17 cellular contexts compared by ENCODE assay signal in genomic region chr21:46154155-46154954, GRCh38. TPM values are rescaled to one million over a fixed set of nuclear protein-coding genes. Genes with fewer than 3 reads are reported as not detected.
DNase-seq lines count a peak whose midpoint lies in the region; ATAC-seq, FAIRE-seq and TF ChIP-seq lines count a peak whose summit lies in the region.
"Had no signal": no experiment of that assay in that cellular context is flagged by ENCODE, and none has a peak within 500 bp of the region (broad histone marks: within the 10 kb centered on the region; RNA-seq: fewer than 3 reads in every experiment).

No MANE protein-coding gene starts in this region.

- H3K4me1 Mint-ChIP-seq in activated CD4-positive, alpha-beta T cell treated with anti-CD3 and anti-CD28 coated beads for 36 hours, result no peaks in the 10 kb centered on the region
- H3K4me1 Mint-ChIP-seq in activated CD4-positive, alpha-beta memory T cell treated with anti-CD3 and anti-CD28 coated beads, Interleukin-2, amount 10 ng/mL, durations not matched to agents 7 days and 5 days, result no peaks in the 10 kb centered on the region
- peaks cover 0 to 1% of the 10 kb centered on the region in 2 donors for H3K4me1 Mint-ChIP-seq in effector memory CD8-positive, alpha-beta T cell (ENCODE audit: low read depth in 2 of 2)

- H3K9me2 ChIP-seq in PC-9 (ENCODE audit: insufficient read depth), result no peaks in the 10 kb centered on the region

- no peak for TF ChIP-seq EP300 in HepG2 (IDR thresholded peaks at IDR 0.05; ENCODE audit: low read depth in 2 of 2, low read length in 2 of 2)
- TF ChIP-seq EP300 in HepG2 (CRISPR knock-in tag; IDR thresholded peaks at IDR 0.05; ENCODE audit: borderline replicate concordance), result no peak
- no peak for TF ChIP-seq EP300 in sigmoid colon (IDR thresholded peaks at IDR 0.05)

- ATAC-seq in activated CD4-positive, alpha-beta T cell treated with anti-CD3 and anti-CD28 coated beads for 36 hours, result no peak
- ATAC-seq in HepG2 (peak; percentile 35), GM18517 (IDR thresholded peaks at IDR 0.05; ENCODE audit: unreplicated experiment) (no peak)
- ATAC-seq in effector memory CD8-positive, alpha-beta T cell (replicated peaks), result no peak

- H3K9me3 ChIP-seq in HepG2 (ENCODE audit: low read length) (no peaks in the 10 kb centered on the region), sigmoid colon (no peaks in the 10 kb centered on the region), PC-9 (ENCODE audit: insufficient read depth, low read depth) (no peaks in the 10 kb centered on the region)

- BruUV-seq in HepG2 (replicated peaks; lab: Mats Ljungman, UMichigan) (no TSS peak), PC-9 (replicated peaks; lab: Mats Ljungman, UMichigan) (no TSS peak)

- H2AFZ ChIP-seq in HepG2 (ENCODE audit: low read length) (no peak overlapping the region), PC-9 (no peak overlapping the region)

- H3K36me3 ChIP-seq in HepG2 (replicated peaks in 1 of 2; ENCODE audit: control insufficient read depth in 1 of 2, insufficient read depth in 2 of 2, low read length in 2 of 2), result peaks cover 2 to 10% of the 10 kb centered on the region in 2 experiments; a peak in 3 of 5 replicates
- H3K36me3 ChIP-seq in sigmoid colon, result no peaks in the 10 kb centered on the region
- no peaks in the 10 kb centered on the region for H3K36me3 ChIP-seq in PC-9 (ENCODE audit: low read depth)

- H3K4me1 ChIP-seq in HepG2 (ENCODE audit: insufficient read depth, low read length) (peaks cover 57% of the 10 kb centered on the region), sigmoid colon (peaks cover 0 to 15% (median 11%) of the 10 kb centered on the region in 4 donors), PC-9 (replicated peaks; ENCODE audit: insufficient read depth) (no peaks in the 10 kb centered on the region)

- H3K4me2 ChIP-seq in HepG2 (ENCODE audit: low read depth, low read length) (peak overlapping the region; percentile 94), PC-9 (no peak overlapping the region)

- no peak for TF ChIP-seq RAD21 in HepG2 (CRISPR knock-in tag; IDR thresholded peaks at IDR 0.05)

- WGBS in HepG2 (ENCODE audit: low lambda C conversion rate), result no CpG with 5 or more reads among the region's 39 CpGs
- 90 to 91% methylated on average over 39 of the region's 39 CpGs for WGBS in sigmoid colon, 2 donors

- peak overlapping the region; percentile 86 for H3K9ac ChIP-seq in HepG2 (ENCODE audit: insufficient read depth, low read depth, low read length)

- TF ChIP-seq CTCF in HepG2 (CRISPR knock-in tag; IDR thresholded peaks at IDR 0.05) (no peak), sigmoid colon (IDR thresholded peaks at IDR 0.05) (no peak), PC-9 (conservative IDR thresholded peaks at IDR 0.05) (no peak)

- H3K27ac ChIP-seq in HepG2 (ENCODE audit: extremely low read length, insufficient read depth, low read length) (peak overlapping the region; percentile 83), sigmoid colon (no peak overlapping the region), PC-9 (no peak overlapping the region)
- H3K27ac ChIP-seq: 22Rv1, C4-2B had no signal

- no peak overlapping the region for H3K4me3 Mint-ChIP-seq in activated CD4-positive, alpha-beta T cell treated with anti-CD3 and anti-CD28 coated beads for 36 hours
- H3K4me3 Mint-ChIP-seq in activated CD4-positive, alpha-beta memory T cell treated with anti-CD3 and anti-CD28 coated beads, Interleukin-2, amount 10 ng/mL, durations not matched to agents 7 days and 5 days, result no peak overlapping the region
- H3K4me3 Mint-ChIP-seq in effector memory CD8-positive, alpha-beta T cell, result no peak overlapping the region

- DNase-seq in activated CD4-positive, alpha-beta T cell treated with anti-CD3 and anti-CD28 coated beads for 36 hours, result peak; percentile 2
- no peak for DNase-seq in activated CD4-positive, alpha-beta T cell treated with anti-CD3 and anti-CD28 coated beads for 1 hour
- DNase-seq in activated CD4-positive, alpha-beta memory T cell treated with anti-CD3 and anti-CD28 coated beads, Interleukin-2, amount 10 ng/mL, durations not matched to agents 7 days and 5 days, result peak; percentile 15
- DNase-seq in HepG2 (ENCODE audit: low spot score) (no peak), sigmoid colon (peak; percentile 61), PC-9 (no peak)
- DNase-seq in effector memory CD8-positive, alpha-beta T cell, result no peak
- DNase-seq: activated CD4-positive, alpha-beta T cell treated with anti-CD3 and anti-CD28 coated beads for 48 hours; DMS79; NCI-H187; NCI-H526 treated with DMSO at 0.1 percent for 48 hours; trophoblast cell had no signal

- no peak for FAIRE-seq in HepG2 (lab: Jason Lieb, UNC)

- POLR2A ChIA-PET in activated CD4-positive, alpha-beta T cell treated with anti-CD3 and anti-CD28 coated beads for 36 hours (lab: Charles Lee), result interaction anchor here (1.6 kb wide), 1 partner anchor 10 kb away, joined by 4 read pairs; no protein-coding TSS in a partner anchor
- POLR2A ChIA-PET in activated CD4-positive, alpha-beta memory T cell treated with anti-CD3 and anti-CD28 coated beads, Interleukin-2, amount 10 ng/mL, durations not matched to agents 7 days and 5 days (lab: Charles Lee), result no interaction called here
- POLR2A ChIA-PET in HepG2 (lab: Yijun Ruan, JAX), result interaction anchor here (1.1 to 2.4 kb wide), 5 partner anchors 11 to 482 kb away, joined by 3 to 13 read pairs (median 4); no protein-coding TSS in a partner anchor
- POLR2A ChIA-PET in PC-9 (lab: Charles Lee; ENCODE audit: unreplicated experiment), result interaction anchor here (0.6 kb wide), 1 partner anchor 181 kb away, joined by 3 read pairs; no protein-coding TSS in a partner anchor

- H3K36me3 Mint-ChIP-seq in activated CD4-positive, alpha-beta T cell treated with anti-CD3 and anti-CD28 coated beads for 36 hours (ENCODE audit: low read depth), result no peaks in the 10 kb centered on the region
- H3K36me3 Mint-ChIP-seq in activated CD4-positive, alpha-beta memory T cell treated with anti-CD3 and anti-CD28 coated beads, Interleukin-2, amount 10 ng/mL, durations not matched to agents 7 days and 5 days (ENCODE audit: low read depth), result no peaks in the 10 kb centered on the region
- no peaks in the 10 kb centered on the region for H3K36me3 Mint-ChIP-seq in effector memory CD8-positive, alpha-beta T cell (ENCODE audit: insufficient read depth)

- H3F3A ChIP-seq in PC-9 (ENCODE audit: insufficient read depth, low read depth), result no peaks in the 10 kb centered on the region

- peak overlapping the region; percentile 84 to 97 (median 96) for H3K4me3 ChIP-seq in HepG2 (replicated peaks in 1 of 3; ENCODE audit: insufficient read depth in 1 of 3, low read depth in 2 of 3, low read length in 3 of 3)
- no peak overlapping the region for H3K4me3 ChIP-seq in sigmoid colon
- no peak overlapping the region for H3K4me3 ChIP-seq in PC-9

- CTCF ChIA-PET in activated CD4-positive, alpha-beta T cell treated with anti-CD3 and anti-CD28 coated beads for 36 hours (lab: Charles Lee), result interaction anchor here (2.3 kb wide), 1 partner anchor 11 kb away, joined by 18 read pairs; no protein-coding TSS in a partner anchor
- CTCF ChIA-PET in activated CD4-positive, alpha-beta memory T cell treated with anti-CD3 and anti-CD28 coated beads, Interleukin-2, amount 10 ng/mL, durations not matched to agents 7 days and 5 days (lab: Charles Lee), result interaction anchor here (1.4 kb wide), 1 partner anchor 19 kb away, joined by 3 read pairs; no protein-coding TSS in a partner anchor
- CTCF ChIA-PET in HepG2 (lab: Yijun Ruan, JAX; ENCODE audit: low intra/inter-chr PET ratio, low total read pairs), result no interaction called here
- CTCF ChIA-PET in PC-9 (lab: Charles Lee), result no interaction called here

- no peaks in the 10 kb centered on the region for H3K9me3 Mint-ChIP-seq in activated CD4-positive, alpha-beta T cell treated with anti-CD3 and anti-CD28 coated beads for 36 hours (ENCODE audit: low read depth)
- H3K9me3 Mint-ChIP-seq in activated CD4-positive, alpha-beta memory T cell treated with anti-CD3 and anti-CD28 coated beads, Interleukin-2, amount 10 ng/mL, durations not matched to agents 7 days and 5 days, result no peaks in the 10 kb centered on the region
- no peaks in the 10 kb centered on the region for H3K9me3 Mint-ChIP-seq in effector memory CD8-positive, alpha-beta T cell

- TF ChIP-seq POLR2A in HepG2 (IDR thresholded peaks at IDR 0.05; ENCODE audit: insufficient read depth in 1 of 2, low read depth in 2 of 2, low read length in 2 of 2) (no peak), sigmoid colon (IDR thresholded peaks at IDR 0.05) (no peak)

- peaks cover 23% of the 10 kb centered on the region for H3K79me2 ChIP-seq in HepG2 (ENCODE audit: insufficient read depth, low read length)
- H3K79me2 ChIP-seq in PC-9 (ENCODE audit: low read depth), result no peaks in the 10 kb centered on the region

- H3K27me3 Mint-ChIP-seq in activated CD4-positive, alpha-beta T cell treated with anti-CD3 and anti-CD28 coated beads for 36 hours, result no peaks in the 10 kb centered on the region
- H3K27me3 Mint-ChIP-seq in activated CD4-positive, alpha-beta memory T cell treated with anti-CD3 and anti-CD28 coated beads, Interleukin-2, amount 10 ng/mL, durations not matched to agents 7 days and 5 days, result no peaks in the 10 kb centered on the region
- H3K27me3 Mint-ChIP-seq in effector memory CD8-positive, alpha-beta T cell, result no peaks in the 10 kb centered on the region

- no peaks in the 10 kb centered on the region; a peak in 2 of 5 replicates for H3K27me3 ChIP-seq in HepG2 (ENCODE audit: control insufficient read depth in 1 of 2, insufficient read depth in 2 of 2, low read length in 2 of 2)
- H3K27me3 ChIP-seq in sigmoid colon, result no peaks in the 10 kb centered on the region
- H3K27me3 ChIP-seq in PC-9 (ENCODE audit: insufficient read depth, low read depth), result no peaks in the 10 kb centered on the region

- peaks cover 8% of the 10 kb centered on the region; the same call in 1 of the 2 replicates for H4K20me1 ChIP-seq in HepG2 (ENCODE audit: insufficient read depth, low read length)
- no peaks in the 10 kb centered on the region for H4K20me1 ChIP-seq in PC-9 (ENCODE audit: insufficient read depth)

- in situ Hi-C loops in HepG2 (cut with HindIII; ENCODE audit: extremely low pct_ligation_motif_present, low pct_unique_long_range_greater_than_20kb), result no loop called here

- intact Hi-C loops in activated CD4-positive, alpha-beta T cell treated with anti-CD3 and anti-CD28 coated beads for 36 hours (cut with DNase I, micrococcal nuclease), result no loop called here
- intact Hi-C loops in HepG2 (cut with micrococcal nuclease; ENCODE audit: unreplicated experiment) (no loop called here), sigmoid colon (cut with DNase I) (no loop called here), PC-9 (cut with micrococcal nuclease; ENCODE audit: unreplicated experiment) (no loop called here)

- no peak overlapping the region for H3K27ac Mint-ChIP-seq in activated CD4-positive, alpha-beta T cell treated with anti-CD3 and anti-CD28 coated beads for 36 hours
- no peak overlapping the region for H3K27ac Mint-ChIP-seq in activated CD4-positive, alpha-beta memory T cell treated with anti-CD3 and anti-CD28 coated beads, Interleukin-2, amount 10 ng/mL, durations not matched to agents 7 days and 5 days
- no peak overlapping the region for H3K27ac Mint-ChIP-seq in effector memory CD8-positive, alpha-beta T cell

RNA-seq across cellular contexts. Expression of gene FTCD, which starts 1.0 kb away (rescaled TPM):
- under 1 TPM; 0.16 to 0.23 TPM for total RNA-seq in activated CD4-positive, alpha-beta T cell treated with anti-CD3 and anti-CD28 coated beads for 36 hours
- under 1 TPM in 1 of 2 experiments, not detected in 1; 0.18 TPM for total RNA-seq in activated CD4-positive, alpha-beta memory T cell treated with anti-CD3 and anti-CD28 coated beads, Interleukin-2, amount 10 ng/mL, durations not matched to agents 7 days and 5 days
- total RNA-seq in HepG2 (2016; rRNA removed; fragmentation: Illumina TruSeq; extraction: Trizol), result 78.5 and 105 TPM in 2 replicates
- total RNA-seq in HepG2 (2016; cell fraction: cytosol; rRNA removed; fragmentation: Illumina TruSeq; extraction: Trizol; ENCODE audit: low read depth), result 13.1 and 13.2 TPM in 2 replicates
- total RNA-seq in HepG2 (2016; cell fraction: insoluble cytoplasmic fraction; rRNA removed; fragmentation: Illumina TruSeq; extraction: Trizol), result 61.2 and 115 TPM in 2 replicates
- 21.0 and 27.4 TPM in 2 replicates for total RNA-seq in HepG2 (2016; cell fraction: membrane; rRNA removed; fragmentation: Illumina TruSeq; extraction: Trizol)
- 94.5 and 110 TPM in 2 replicates for total RNA-seq in HepG2 (2016; cell fraction: nucleus; rRNA removed; fragmentation: Illumina TruSeq; extraction: Trizol)
- 75.7 and 112 TPM in 2 replicates for polyA plus RNA-seq in HepG2 (2011; rRNA removed)
- 34.7 and 61.2 TPM in 2 replicates for polyA plus RNA-seq in HepG2 (2011; cell fraction: cytosol; rRNA removed)
- 656 and 751 TPM in 2 replicates for polyA plus RNA-seq in HepG2 (2011; cell fraction: nucleus; rRNA removed)
- 108 and 140 TPM in 2 replicates for polyA plus RNA-seq in HepG2 (2012)
- polyA plus RNA-seq in HepG2 (2016; cell fraction: cytosol; fragmentation: Illumina TruSeq; extraction: Trizol; ENCODE audit: low read depth), result 11.0 and 12.4 TPM in 2 replicates
- 47.9 and 52.0 TPM in 2 replicates for polyA plus RNA-seq in HepG2 (2016; cell fraction: insoluble cytoplasmic fraction; fragmentation: Illumina TruSeq; extraction: Trizol; ENCODE audit: low read depth)
- polyA plus RNA-seq in HepG2 (2016; cell fraction: membrane; fragmentation: Illumina TruSeq; extraction: Trizol; ENCODE audit: low read depth), result 11.9 and 17.7 TPM in 2 replicates
- polyA plus RNA-seq in HepG2 (2016; cell fraction: nucleus; fragmentation: Illumina TruSeq; extraction: Trizol; ENCODE audit: insufficient read depth, low read depth), result 369 and 379 TPM in 2 replicates
- polyA minus RNA-seq in HepG2 (2011; rRNA and poly(A)+ RNA removed; ENCODE audit: low replicate concordance), result 0.42 and 84.7 TPM in 2 replicates
- polyA minus RNA-seq in HepG2 (2011; cell fraction: cytosol; rRNA and poly(A)+ RNA removed), result 33.3 and 39.2 TPM in 2 replicates
- 93.9 and 118 TPM in 2 replicates for polyA minus RNA-seq in HepG2 (2011; cell fraction: nucleus; rRNA and poly(A)+ RNA removed)
- 1 to 10 TPM in 1 of 4 donors, not detected in 3; 1.4 TPM for total RNA-seq in sigmoid colon
- under 1 TPM in 1 of 3 donors, not detected in 2; 0.20 TPM for polyA plus RNA-seq in sigmoid colon
- total RNA-seq in PC-9 (2021), result 5.9 and 7.1 TPM in 2 replicates
- total RNA-seq: pulmonary artery endothelial cell; T-helper 1 cell treated with Interleukin-12 subunit alpha and Interleukin-12 subunit beta and Interleukin-4 antibody, amounts not matched to agents 30 ng/mL and 1 ng/mL, for 36 hours had no signal

RNA-seq across cellular contexts. Expression of gene SPATC1L, which starts 29.9 kb away (rescaled TPM):
- 10 to 100 TPM in 1 of 2 experiments, 1 to 10 TPM in 1; 8.1 to 13.0 TPM for total RNA-seq in activated CD4-positive, alpha-beta T cell treated with anti-CD3 and anti-CD28 coated beads for 36 hours
- total RNA-seq in activated CD4-positive, alpha-beta memory T cell treated with anti-CD3 and anti-CD28 coated beads, Interleukin-2, amount 10 ng/mL, durations not matched to agents 7 days and 5 days, result 1 to 10 TPM; 4.2 to 4.4 TPM
- total RNA-seq in HepG2 (2016; rRNA removed; fragmentation: Illumina TruSeq; extraction: Trizol) (2.8 and 3.3 TPM in 2 replicates), sigmoid colon (10 to 100 TPM in 1 of 4 donors, 1 to 10 TPM in 2, under 1 TPM in 1; 0.95 to 18.3 (median 7.1) TPM), PC-9 (2021) (31.8 and 32.7 TPM in 2 replicates)
- 2.1 and 2.7 TPM in 2 replicates for total RNA-seq in HepG2 (2016; cell fraction: cytosol; rRNA removed; fragmentation: Illumina TruSeq; extraction: Trizol; ENCODE audit: low read depth)
- 3.0 and 3.3 TPM in 2 replicates for total RNA-seq in HepG2 (2016; cell fraction: insoluble cytoplasmic fraction; rRNA removed; fragmentation: Illumina TruSeq; extraction: Trizol)
- 3.0 and 3.8 TPM in 2 replicates for total RNA-seq in HepG2 (2016; cell fraction: membrane; rRNA removed; fragmentation: Illumina TruSeq; extraction: Trizol)
- total RNA-seq in HepG2 (2016; cell fraction: nucleus; rRNA removed; fragmentation: Illumina TruSeq; extraction: Trizol), result 1.5 and 1.7 TPM in 2 replicates
- polyA plus RNA-seq in HepG2 (2011; rRNA removed) (1.4 and 2.6 TPM in 2 replicates), sigmoid colon (10 to 100 TPM in 1 of 3 donors, 1 to 10 TPM in 2; 3.2 to 11.0 (median 7.8) TPM)
- polyA plus RNA-seq in HepG2 (2011; cell fraction: cytosol; rRNA removed), result 1.4 and 2.8 TPM in 2 replicates
- polyA plus RNA-seq in HepG2 (2011; cell fraction: nucleus; rRNA removed), result 9.6 and 9.7 TPM in 2 replicates
- 7.3 and 10.9 TPM in 2 replicates for polyA plus RNA-seq in HepG2 (2012)
- 5.4 and 5.7 TPM in 2 replicates for polyA plus RNA-seq in HepG2 (2016; cell fraction: cytosol; fragmentation: Illumina TruSeq; extraction: Trizol; ENCODE audit: low read depth)
- polyA plus RNA-seq in HepG2 (2016; cell fraction: insoluble cytoplasmic fraction; fragmentation: Illumina TruSeq; extraction: Trizol; ENCODE audit: low read depth), result 5.9 and 7.1 TPM in 2 replicates
- 6.0 and 7.3 TPM in 2 replicates for polyA plus RNA-seq in HepG2 (2016; cell fraction: membrane; fragmentation: Illumina TruSeq; extraction: Trizol; ENCODE audit: low read depth)
- 5.8 and 6.5 TPM in 2 replicates for polyA plus RNA-seq in HepG2 (2016; cell fraction: nucleus; fragmentation: Illumina TruSeq; extraction: Trizol; ENCODE audit: insufficient read depth, low read depth)
- polyA minus RNA-seq in HepG2 (2011; rRNA and poly(A)+ RNA removed; ENCODE audit: low replicate concordance), result 2.4 and 3.4 TPM in 2 replicates
- 3.4 and 5.6 TPM in 2 replicates for polyA minus RNA-seq in HepG2 (2011; cell fraction: cytosol; rRNA and poly(A)+ RNA removed)
- 0.77 and 1.6 TPM in 2 replicates for polyA minus RNA-seq in HepG2 (2011; cell fraction: nucleus; rRNA and poly(A)+ RNA removed)

RNA-seq across cellular contexts. Expression of gene COL6A2, which starts 56.4 kb away (rescaled TPM):
- 1 to 10 TPM; 3.3 to 3.4 TPM for total RNA-seq in activated CD4-positive, alpha-beta T cell treated with anti-CD3 and anti-CD28 coated beads for 36 hours
- 1 to 10 TPM; 1.1 to 1.6 TPM for total RNA-seq in activated CD4-positive, alpha-beta memory T cell treated with anti-CD3 and anti-CD28 coated beads, Interleukin-2, amount 10 ng/mL, durations not matched to agents 7 days and 5 days
- 0.07 and 0.14 TPM in 2 replicates for total RNA-seq in HepG2 (2016; rRNA removed; fragmentation: Illumina TruSeq; extraction: Trizol)
- not detected in 2 replicates for total RNA-seq in HepG2 (2016; cell fraction: cytosol; rRNA removed; fragmentation: Illumina TruSeq; extraction: Trizol; ENCODE audit: low read depth)
- total RNA-seq in HepG2 (2016; cell fraction: insoluble cytoplasmic fraction; rRNA removed; fragmentation: Illumina TruSeq; extraction: Trizol), result 0.06 TPM in 1 of 2 replicates, not detected in the other
- total RNA-seq in HepG2 (2016; cell fraction: membrane; rRNA removed; fragmentation: Illumina TruSeq; extraction: Trizol), result not detected in 2 replicates
- total RNA-seq in HepG2 (2016; cell fraction: nucleus; rRNA removed; fragmentation: Illumina TruSeq; extraction: Trizol), result 0.13 and 0.22 TPM in 2 replicates
- polyA plus RNA-seq in HepG2 (2011; rRNA removed), result 0.41 and 1.6 TPM in 2 replicates
- 0.27 and 0.31 TPM in 2 replicates for polyA plus RNA-seq in HepG2 (2011; cell fraction: cytosol; rRNA removed)
- polyA plus RNA-seq in HepG2 (2011; cell fraction: nucleus; rRNA removed), result 8.5 and 10.4 TPM in 2 replicates
- polyA plus RNA-seq in HepG2 (2012), result 0.36 and 0.81 TPM in 2 replicates
- polyA plus RNA-seq in HepG2 (2016; cell fraction: cytosol; fragmentation: Illumina TruSeq; extraction: Trizol; ENCODE audit: low read depth), result not detected in 2 replicates
- polyA plus RNA-seq in HepG2 (2016; cell fraction: insoluble cytoplasmic fraction; fragmentation: Illumina TruSeq; extraction: Trizol; ENCODE audit: low read depth), result not detected in 2 replicates
- not detected in 2 replicates for polyA plus RNA-seq in HepG2 (2016; cell fraction: membrane; fragmentation: Illumina TruSeq; extraction: Trizol; ENCODE audit: low read depth)
- polyA plus RNA-seq in HepG2 (2016; cell fraction: nucleus; fragmentation: Illumina TruSeq; extraction: Trizol; ENCODE audit: insufficient read depth, low read depth), result 0.48 and 0.69 TPM in 2 replicates
- polyA minus RNA-seq in HepG2 (2011; rRNA and poly(A)+ RNA removed; ENCODE audit: low replicate concordance), result 0.44 TPM in 1 of 2 replicates, not detected in the other
- not detected in 2 replicates for polyA minus RNA-seq in HepG2 (2011; cell fraction: cytosol; rRNA and poly(A)+ RNA removed)
- 0.52 and 1.2 TPM in 2 replicates for polyA minus RNA-seq in HepG2 (2011; cell fraction: nucleus; rRNA and poly(A)+ RNA removed)
- 1,000 to 10,000 TPM in 2 of 4 donors, 100 to 1,000 TPM in 2; 570 to 1,745 (median 1,082) TPM for total RNA-seq in sigmoid colon
- polyA plus RNA-seq in sigmoid colon, result 100 to 1,000 TPM in 1 of 3 donors, 10 to 100 TPM in 2; 14.3 to 233 (median 37.8) TPM
- 22.0 and 25.7 TPM in 2 replicates for total RNA-seq in PC-9 (2021)

Comparison
In these comparisons a context has a peak if more than half of its experiments do, and no peak if none do; other contexts are left out.
1. DNase-seq: peak in activated CD4-positive, alpha-beta T cell treated with anti-CD3 and anti-CD28 coated beads for 36 hours (single experiment), activated CD4-positive, alpha-beta memory T cell treated with anti-CD3 and anti-CD28 coated beads, Interleukin-2, amount 10 ng/mL, durations not matched to agents 7 days and 5 days (single experiment) and sigmoid colon (single experiment); none in activated CD4-positive, alpha-beta T cell treated with anti-CD3 and anti-CD28 coated beads for 1 hour (single experiment), HepG2 (single experiment), PC-9 (0 of 2) and effector memory CD8-positive, alpha-beta T cell (0 of 3).
2. H3K4me3 ChIP-seq: peak in HepG2 (3 of 3); none in sigmoid colon (0 of 4) and PC-9 (single experiment).
3. RNA of gene COL6A2, which starts 56.4 kb away (total RNA-seq): 570 to 1,745 TPM in sigmoid colon; 22.0 to 25.7 TPM in PC-9, 3.3 to 3.4 TPM in activated CD4-positive, alpha-beta T cell treated with anti-CD3 and anti-CD28 coated beads for 36 hours, 1.1 to 1.6 TPM in activated CD4-positive, alpha-beta memory T cell treated with anti-CD3 and anti-CD28 coated beads, Interleukin-2, amount 10 ng/mL, durations not matched to agents 7 days and 5 days and 0.06 to 0.22 TPM in HepG2; every median in the first group is over 10 times any median in the second.
4. CTCF ChIA-PET loops: an anchor here in activated CD4-positive, alpha-beta T cell treated with anti-CD3 and anti-CD28 coated beads for 36 hours (2.3 kb wide) and activated CD4-positive, alpha-beta memory T cell treated with anti-CD3 and anti-CD28 coated beads, Interleukin-2, amount 10 ng/mL, durations not matched to agents 7 days and 5 days (1.4 kb wide); none called in HepG2 and PC-9.